Comparison of ENCODE assay signal across 14 cellular contexts in genomic region chr3:13053915-13054704, GRCh38.
"Had no signal": no experiment of that assay in that cellular context is flagged by ENCODE, and none has a peak within 500 bp of the region (broad histone marks: within the 10 kb centered on the region; RNA-seq: fewer than 3 reads in every experiment).

No MANE protein-coding gene starts in this region.

- H3K27me3 ChIP-seq: tibial nerve had no signal

- H3K4me3 ChIP-seq: coronary artery, tibial nerve had no signal

- H3K27ac ChIP-seq: coronary artery had no signal

- DNase-seq: activated CD4-positive, alpha-beta T cell treated with anti-CD3 and anti-CD28 coated beads, Interleukin-2, amount 50 U/mL, for 48 hours; activated effector memory CD4-positive, alpha-beta T cell treated with anti-CD3 and anti-CD28 coated beads, Interleukin-2, amount 50 U/mL, for 16 hours; activated T-cell treated with anti-CD3 and anti-CD28 coated beads, Interleukin-2, amount 50 U/mL, for 4 hours; effector CD8-positive, alpha-beta T cell; immature natural killer cell; left colon; mammary epithelial cell; stimulated activated CD4-positive, alpha-beta T cell treated with anti-CD3 and anti-CD28 coated beads, Interleukin-4, amount 100 ng/mL, for 4 hours; stimulated activated naive CD8-positive, alpha-beta T cell treated with anti-CD3 and anti-CD28 coated beads, Interleukin-15, amount 100 ng/mL, for 72 hours had no signal

- H3K36me3 Mint-ChIP-seq: activated naive CD8-positive, alpha-beta T cell; immature natural killer cell had no signal

- H3K4me3 Mint-ChIP-seq: activated naive CD8-positive, alpha-beta T cell; activated T-cell treated with anti-CD3 and anti-CD28 coated beads, Interleukin-2, amount 50 U/mL, for 4 hours; immature natural killer cell; nephron; stimulated activated naive CD8-positive, alpha-beta T cell treated with anti-CD3 and anti-CD28 coated beads, Interleukin-15, amount 100 ng/mL, for 72 hours; T-helper 2 cell treated with Interferon-gamma antibody and Interleukin-4, amounts not matched to agents 5 μg/mL and 100 μg/mL, for 36 hours had no signal

- H3K9me3 Mint-ChIP-seq: activated T-cell treated with anti-CD3 and anti-CD28 coated beads, Interleukin-2, amount 50 U/mL, for 4 hours; immature natural killer cell; nephron; stimulated activated naive CD8-positive, alpha-beta T cell treated with anti-CD3 and anti-CD28 coated beads, Interleukin-15, amount 100 ng/mL, for 72 hours; T-helper 2 cell treated with Interferon-gamma antibody and Interleukin-4, amounts not matched to agents 5 μg/mL and 100 μg/mL, for 36 hours had no signal

- H3K27ac Mint-ChIP-seq: activated naive CD8-positive, alpha-beta T cell; nephron; T-helper 2 cell treated with Interferon-gamma antibody and Interleukin-4, amounts not matched to agents 5 μg/mL and 100 μg/mL, for 36 hours had no signal

- H3K27me3 Mint-ChIP-seq: activated naive CD8-positive, alpha-beta T cell; stimulated activated naive CD8-positive, alpha-beta T cell treated with anti-CD3 and anti-CD28 coated beads, Interleukin-15, amount 100 ng/mL, for 72 hours had no signal

- H3K9me3 ChIP-seq: tibial nerve had no signal

- H3K36me3 ChIP-seq: tibial nerve had no signal
